9 cellular contexts compared by ENCODE assay signal in genomic region chr17:56819431-56820145, GRCh38. TPM values are rescaled to one million over a fixed set of nuclear protein-coding genes. Genes with fewer than 3 reads are reported as not detected.
DNase-seq lines count a peak whose midpoint lies in the region; ATAC-seq, FAIRE-seq and TF ChIP-seq lines count a peak whose summit lies in the region.
"Had no signal": no experiment of that assay in that cellular context is flagged by ENCODE, and none has a peak within 500 bp of the region (broad histone marks: within the 10 kb centered on the region; RNA-seq: fewer than 3 reads in every experiment).

No MANE protein-coding gene starts in this region.

- H3K4me1 ChIP-seq in Karpas-422 (ENCODE audit: low read length) (peaks cover 24% of the 10 kb centered on the region), thoracic aorta (ENCODE audit: control insufficient read depth in 1 of 2, low read depth in 2 of 2) (peaks cover 0 to 10% of the 10 kb centered on the region in 2 donors)

- H3K27ac ChIP-seq in Karpas-422 (ENCODE audit: low read length) (no peak overlapping the region), thoracic aorta (no peak overlapping the region)

- no peak overlapping the region for H3K9ac ChIP-seq in Karpas-422 (ENCODE audit: low read length)

- no peak overlapping the region for H3K4me3 ChIP-seq in Karpas-422 (ENCODE audit: low read length)
- no peak overlapping the region for H3K4me3 ChIP-seq in fibroblast of mammary gland (ENCODE audit: control insufficient read depth, low read depth, low read length)
- H3K4me3 ChIP-seq in thoracic aorta: no peak overlapping the region

- ATAC-seq in GM21381 (IDR thresholded peaks at IDR 0.05; ENCODE audit: unreplicated experiment) (peak; percentile 70), thoracic aorta (ENCODE audit: insufficient number of reproducible peaks, low FRiP score, low read depth) (no peak)

- FAIRE-seq in RCC 7860 (lab: Jason Lieb, UNC): peak; percentile 75
- FAIRE-seq: TTC549 had no signal

- H3K9me3 Mint-ChIP-seq in activated T-cell treated with anti-CD3 and anti-CD28 coated beads, Interleukin-2, amount 50 U/mL, for 24 hours: no peaks in the 10 kb centered on the region

- peak overlapping the region; percentile 42; the same call in 1 of the 2 replicates for H2AFZ ChIP-seq in Karpas-422 (ENCODE audit: low read length)

- H3K27ac Mint-ChIP-seq in activated T-cell treated with anti-CD3 and anti-CD28 coated beads, Interleukin-2, amount 50 U/mL, for 24 hours: no peak overlapping the region

- H3K79me2 ChIP-seq in Karpas-422 (ENCODE audit: low read length): no peaks in the 10 kb centered on the region

- H3K4me2 ChIP-seq in Karpas-422 (ENCODE audit: low read depth, low read length, poor library complexity, severe bottlenecking): no peak overlapping the region

- TF ChIP-seq CTCF in fibroblast of mammary gland (conservative IDR thresholded peaks at IDR 0.05; ENCODE audit: control insufficient read depth, insufficient read depth, low read depth, low read length) (peak; percentile 80), thoracic aorta (IDR thresholded peaks at IDR 0.05) (peak; percentile 86)

- H3K36me3 Mint-ChIP-seq in activated T-cell treated with anti-CD3 and anti-CD28 coated beads, Interleukin-2, amount 50 U/mL, for 24 hours (ENCODE audit: low read depth): no peaks in the 10 kb centered on the region

- H3K4me3 Mint-ChIP-seq in activated T-cell treated with anti-CD3 and anti-CD28 coated beads, Interleukin-2, amount 50 U/mL, for 24 hours: peak overlapping the region; percentile 39

- H3K9me2 ChIP-seq in Karpas-422 (replicated peaks; ENCODE audit: insufficient read depth, low read length): no peaks in the 10 kb centered on the region

- H3K9me3 ChIP-seq in Karpas-422 (ENCODE audit: low read length): no peaks in the 10 kb centered on the region
- no peaks in the 10 kb centered on the region for H3K9me3 ChIP-seq in thoracic aorta

- H3K36me3 ChIP-seq in Karpas-422 (ENCODE audit: insufficient read depth, low read length) (no peaks in the 10 kb centered on the region), thoracic aorta (no peaks in the 10 kb centered on the region)

- DNase-seq in COLO829 (ENCODE audit: low spot score) (peak; percentile 82), Karpas-422 (peak; percentile 90), RCC 7860 (ENCODE audit: low spot score) (peak; percentile 76), fibroblast of mammary gland (ENCODE audit: low read depth) (peak; percentile 76), non-pigmented ciliary epithelial cell (ENCODE audit: low read depth) (peak; percentile 22), thoracic aorta (ENCODE audit: low spot score) (no peak)
- peak; percentile 69 for DNase-seq in activated T-cell treated with anti-CD3 and anti-CD28 coated beads, Interleukin-2, amount 50 U/mL, for 24 hours

- peaks cover 29% of the 10 kb centered on the region for H3K4me1 Mint-ChIP-seq in activated T-cell treated with anti-CD3 and anti-CD28 coated beads, Interleukin-2, amount 50 U/mL, for 24 hours (ENCODE audit: low read depth)

- no peaks in the 10 kb centered on the region for H3K27me3 Mint-ChIP-seq in activated T-cell treated with anti-CD3 and anti-CD28 coated beads, Interleukin-2, amount 50 U/mL, for 24 hours

- no peaks in the 10 kb centered on the region for H3K27me3 ChIP-seq in Karpas-422 (ENCODE audit: low read length)
- H3K27me3 ChIP-seq in thoracic aorta (replicated peaks; ENCODE audit: insufficient read depth): no peaks in the 10 kb centered on the region

- H4K20me1 ChIP-seq in Karpas-422 (ENCODE audit: insufficient read depth, low read depth, low read length): no peaks in the 10 kb centered on the region

RNA-seq across cellular contexts. Expression of gene C17orf67, which starts 14.1 kb away (rescaled TPM):
- total RNA-seq in Karpas-422 (2014; rRNA removed; shearing (Covaris generic); ENCODE audit: low replicate concordance): 0.32 TPM in 1 of 2 replicates, not detected in the other
- 1 to 10 TPM; 1.3 to 2.4 TPM for total RNA-seq in thoracic aorta

RNA-seq across cellular contexts. Expression of gene DGKE, which starts 14.4 kb away (rescaled TPM):
- 0.30 and 0.32 TPM in 2 replicates for total RNA-seq in Karpas-422 (2014; rRNA removed; shearing (Covaris generic); ENCODE audit: low replicate concordance)
- total RNA-seq in thoracic aorta: 1 to 10 TPM; 8.7 to 9.9 TPM
